In the genomic region with DNA sequence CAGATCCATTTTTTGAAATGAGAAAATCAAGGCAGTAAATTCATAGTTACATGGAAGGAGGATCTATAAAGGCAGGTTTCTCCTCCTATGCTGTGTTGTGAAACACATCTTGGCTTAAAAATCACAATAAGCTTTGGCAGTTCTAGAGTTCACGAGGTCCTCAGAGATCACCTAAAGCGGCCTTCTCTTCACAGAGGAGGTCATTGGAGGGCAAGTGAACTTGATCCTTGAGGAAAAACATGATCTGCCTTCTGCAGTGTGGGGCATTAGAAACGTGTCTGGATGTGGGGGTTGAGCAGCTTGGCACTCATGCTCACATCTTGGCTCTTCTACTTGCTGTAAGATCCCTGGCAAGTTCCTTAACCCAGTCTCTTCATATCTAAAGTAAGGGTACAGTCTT, we compare ENCODE assay signal across 1 cellular context.
TF ChIP-seq lines count a peak whose summit lies in the region.

No MANE protein-coding gene starts in this region.

TF ChIP-seq in SK-N-SH, 30 proteins besides CTCF, POLR2A, EP300 and RAD21:
- peak; percentile 29; the same call in 1 of the 2 replicates for TF ChIP-seq TCF12 (IDR thresholded peaks at IDR 0.05)
- peak; percentile 14; the same call in 1 of the 2 replicates for TF ChIP-seq NFIC (IDR thresholded peaks at IDR 0.05; ENCODE audit: borderline replicate concordance)
- peak; percentile 73; the same call in 1 of the 2 replicates for TF ChIP-seq RXRA (IDR thresholded peaks at IDR 0.05; ENCODE audit: borderline replicate concordance, low read depth)
- no peak for TF ChIP-seq ELF1 (IDR thresholded peaks at IDR 0.05)
